1 cellular context compared by ENCODE assay signal in the genomic region with DNA sequence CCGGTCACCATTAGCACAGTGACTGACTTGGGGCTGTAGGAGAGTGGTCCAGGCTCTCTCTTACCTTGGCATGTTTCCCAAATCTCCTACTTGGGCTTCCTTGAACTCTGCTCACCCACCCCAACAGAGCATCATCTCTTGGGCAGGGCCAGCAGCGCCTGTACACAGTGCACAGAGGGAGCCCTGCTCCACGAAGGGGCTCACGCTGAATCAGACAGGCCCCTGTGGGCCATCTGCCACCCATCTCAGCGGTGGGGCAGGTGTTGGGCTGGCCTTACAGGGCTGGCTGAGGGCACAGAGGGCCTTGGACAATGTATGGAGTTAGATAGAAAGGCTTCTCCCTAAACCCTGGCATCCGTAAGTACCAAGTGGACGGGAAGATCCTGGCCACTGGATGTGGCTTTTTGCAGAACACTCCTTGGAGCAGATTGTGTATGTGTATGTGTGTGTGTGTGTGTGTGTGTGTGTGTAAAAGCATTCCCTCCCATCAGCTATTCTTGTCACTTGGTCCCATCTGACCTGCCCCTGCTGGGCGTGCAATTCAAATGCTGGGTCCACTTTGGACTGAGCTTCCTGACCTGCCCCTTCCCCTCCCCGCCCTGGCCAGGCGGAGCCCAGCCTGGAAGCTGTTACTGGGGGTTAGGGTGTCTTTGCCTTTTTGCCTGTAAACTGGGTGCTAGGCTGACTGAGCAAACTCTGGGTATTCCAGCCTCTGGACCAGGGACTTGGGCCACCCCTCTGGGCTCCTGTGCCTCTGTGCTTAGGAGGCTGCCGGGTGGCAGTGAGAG.
TF ChIP-seq lines count a peak whose summit lies in the region.

No MANE protein-coding gene starts in this region.

TF ChIP-seq in HEK293T, 16 proteins besides CTCF, POLR2A, EP300 and RAD21 (continued from another document):
- no peak for TF ChIP-seq PKNOX1 (IDR thresholded peaks at IDR 0.05)
- TF ChIP-seq FOXA1 (IDR thresholded peaks at IDR 0.05), result no peak
- no peak for TF ChIP-seq TARDBP (IDR thresholded peaks at IDR 0.05)
- TF ChIP-seq SUZ12 (IDR thresholded peaks at IDR 0.05), result no peak
- no peak for TF ChIP-seq FOXK2 (IDR thresholded peaks at IDR 0.05)
- no peak for TF ChIP-seq CTBP1 (IDR thresholded peaks at IDR 0.05; ENCODE audit: borderline replicate concordance)
- no peak for TF ChIP-seq L3MBTL2 (conservative IDR thresholded peaks at IDR 0.05)
- TF ChIP-seq HDGF (IDR thresholded peaks at IDR 0.05; ENCODE audit: borderline replicate concordance), result no peak
- no peak for TF ChIP-seq ZNF384 (IDR thresholded peaks at IDR 0.05)
